Comparison of ENCODE assay signal across 8 cellular contexts in genomic region chr22:39773976-39774539, GRCh38.
DNase-seq lines count a peak whose midpoint lies in the region; ATAC-seq and TF ChIP-seq lines count a peak whose summit lies in the region.

No MANE protein-coding gene starts in this region.

- no peak overlapping the region for H3K27ac ChIP-seq in uterus

- no peaks in the 10 kb centered on the region for H3K36me3 ChIP-seq in uterus

- no peaks in the 10 kb centered on the region for H3K36me3 Mint-ChIP-seq in activated CD4-positive, alpha-beta T cell treated with anti-CD3 and anti-CD28 coated beads for 36 hours (ENCODE audit: low read depth)
- no peaks in the 10 kb centered on the region for H3K36me3 Mint-ChIP-seq in memory B cell

- peak overlapping the region; percentile 58 for H3K27ac Mint-ChIP-seq in activated CD4-positive, alpha-beta T cell treated with anti-CD3 and anti-CD28 coated beads for 36 hours
- peak overlapping the region; percentile 4 for H3K27ac Mint-ChIP-seq in memory B cell

- no peaks in the 10 kb centered on the region for H3K27me3 Mint-ChIP-seq in activated CD4-positive, alpha-beta T cell treated with anti-CD3 and anti-CD28 coated beads for 36 hours
- no peaks in the 10 kb centered on the region for H3K27me3 Mint-ChIP-seq in memory B cell

- no peak for TF ChIP-seq CTCF in uterus (IDR thresholded peaks at IDR 0.05)

- peak; percentile 90 for ATAC-seq in HG02610 (IDR thresholded peaks at IDR 0.05; ENCODE audit: unreplicated experiment)
- peak; percentile 98 for ATAC-seq in activated CD4-positive, alpha-beta T cell treated with anti-CD3 and anti-CD28 coated beads for 36 hours
- ATAC-seq in memory B cell (ENCODE audit: low read depth): peak; percentile 86
- ATAC-seq in GM18909 (IDR thresholded peaks at IDR 0.05; ENCODE audit: poor library complexity, unreplicated experiment): no peak

- H3K9me3 Mint-ChIP-seq in activated CD4-positive, alpha-beta T cell treated with anti-CD3 and anti-CD28 coated beads for 36 hours (ENCODE audit: low read depth): peaks cover 2% of the 10 kb centered on the region
- H3K9me3 Mint-ChIP-seq in memory B cell: peaks cover 4% of the 10 kb centered on the region

- peaks cover 34% of the 10 kb centered on the region for H3K4me1 Mint-ChIP-seq in activated CD4-positive, alpha-beta T cell treated with anti-CD3 and anti-CD28 coated beads for 36 hours
- H3K4me1 Mint-ChIP-seq in memory B cell: peaks cover 13% of the 10 kb centered on the region

- no peaks in the 10 kb centered on the region for H3K9me3 ChIP-seq in uterus

- H3K4me3 Mint-ChIP-seq in activated CD4-positive, alpha-beta T cell treated with anti-CD3 and anti-CD28 coated beads for 36 hours: peak overlapping the region; percentile 6
- H3K4me3 Mint-ChIP-seq in memory B cell: peak overlapping the region; percentile 0

- CTCF ChIA-PET in activated CD4-positive, alpha-beta T cell treated with anti-CD3 and anti-CD28 coated beads for 36 hours (lab: Charles Lee): interaction anchor here (1.0 to 1.4 kb wide), 3 partner anchors 8 to 34 kb away, joined by 3 read pairs; no protein-coding TSS in a partner anchor

- intact Hi-C loops in activated CD4-positive, alpha-beta T cell treated with anti-CD3 and anti-CD28 coated beads for 36 hours (cut with DNase I, micrococcal nuclease): no loop called here
- intact Hi-C loops in uterus (cut with DNase I; ENCODE audit: low total_unique reads): no loop called here

- H3K4me3 ChIP-seq in uterus: no peak overlapping the region

- no peak for TF ChIP-seq POLR2A in uterus (IDR thresholded peaks at IDR 0.05)

- H3K4me1 ChIP-seq in uterus: no peaks in the 10 kb centered on the region

- no peaks in the 10 kb centered on the region for H3K27me3 ChIP-seq in uterus

- POLR2A ChIA-PET in activated CD4-positive, alpha-beta T cell treated with anti-CD3 and anti-CD28 coated beads for 36 hours (lab: Charles Lee): interaction anchor here (1.1 kb wide), 1 partner anchor 219 kb away, joined by 3 read pairs; no protein-coding TSS in a partner anchor

- DNase-seq in EH (ENCODE audit: low read depth) (peak; percentile 47), memory B cell (ENCODE audit: low spot score in 2 of 2) (no peak), NCI-H2029 (lab: John Stamatoyannopoulos, UW) (no peak), uterus (no peak), D341Med (ENCODE audit: low spot score) (no peak)
- DNase-seq in activated CD4-positive, alpha-beta T cell treated with anti-CD3 and anti-CD28 coated beads for 36 hours: peak; percentile 57

Comparison
In these comparisons a context has a peak if more than half of its experiments do, and no peak if none do; other contexts are left out.
1. DNase-seq: peak in EH (single experiment) and activated CD4-positive, alpha-beta T cell treated with anti-CD3 and anti-CD28 coated beads for 36 hours (single experiment); none in memory B cell (0 of 2), NCI-H2029 (single experiment), uterus (0 of 2) and D341Med (single experiment).